Comparison of ENCODE assay signal across 17 cellular contexts in the genomic region with DNA sequence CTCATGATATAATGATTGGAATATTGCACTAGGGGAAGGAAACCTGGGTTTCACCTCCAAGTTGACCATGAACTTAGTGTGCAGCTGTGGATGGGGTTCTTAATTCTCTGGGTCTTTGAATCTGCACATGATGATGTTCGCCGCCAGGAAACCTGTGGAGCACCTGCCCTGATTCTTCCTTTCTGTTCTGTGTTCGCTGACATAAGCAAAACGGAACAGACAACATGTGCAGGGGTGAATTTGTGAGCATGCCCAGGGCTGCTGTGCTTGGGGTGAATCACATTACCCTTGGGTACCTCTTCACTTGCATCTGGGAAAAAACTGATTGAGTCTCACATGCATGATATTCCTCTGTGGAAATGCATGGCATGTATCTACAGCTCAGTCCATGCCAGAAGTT. TPM values are rescaled to one million over a fixed set of nuclear protein-coding genes. Genes with fewer than 3 reads are reported as not detected.
DNase-seq lines count a peak whose midpoint lies in the region; ATAC-seq and TF ChIP-seq lines count a peak whose summit lies in the region.
"Had no signal": no experiment of that assay in that cellular context is flagged by ENCODE, and none has a peak within 500 bp of the region (broad histone marks: within the 10 kb centered on the region; RNA-seq: fewer than 3 reads in every experiment).

No MANE protein-coding gene starts in this region.

- TF ChIP-seq POLR2A in IMR-90 (IDR thresholded peaks at IDR 0.05; ENCODE audit: low read depth, low read length) (no peak), esophagus muscularis mucosa (IDR thresholded peaks at IDR 0.05; ENCODE audit: low read depth) (no peak), gastrocnemius medialis (IDR thresholded peaks at IDR 0.05) (no peak)

- ATAC-seq in IMR-90 (ENCODE audit: low read depth) (no peak), gastrocnemius medialis (no peak), HG03159 (IDR thresholded peaks at IDR 0.05; ENCODE audit: unreplicated experiment) (no peak)
- ATAC-seq: K562 had no signal

- no peak overlapping the region for H3K4me3 ChIP-seq in BLaER1
- H3K4me3 ChIP-seq in IMR-90 (ENCODE audit: insufficient read depth, low read depth, low read length): no peak overlapping the region
- no peak overlapping the region for H3K4me3 ChIP-seq in esophagus muscularis mucosa
- H3K4me3 ChIP-seq in gastrocnemius medialis: no peak overlapping the region
- no peak overlapping the region for H3K4me3 ChIP-seq in osteoblast (ENCODE audit: insufficient read depth, low read length)
- H3K4me3 ChIP-seq: BLaER1 treated with 17β-estradiol and CSF1 and Interleukin-3, amounts not matched to agents 10 nM and 100 nM; HAP-1; K562 had no signal

- no peak overlapping the region for H2AK9ac ChIP-seq in IMR-90 (replicated peaks; ENCODE audit: low read depth, low read length, poor library complexity)

- no TSS peak for BruUV-seq in IMR-90 (replicated peaks; lab: Mats Ljungman, UMichigan)

- no peaks in the 10 kb centered on the region for H4K20me1 ChIP-seq in BLaER1
- H4K20me1 ChIP-seq in IMR-90 (ENCODE audit: insufficient read depth, low read length): 0 out of 2 replicates have a peak, but pooled peaks cover 2% of the 10 kb centered on the region
- no peaks in the 10 kb centered on the region for H4K20me1 ChIP-seq in osteoblast (ENCODE audit: insufficient read depth, low read length)
- H4K20me1 ChIP-seq: BLaER1 treated with 17β-estradiol and CSF1 and Interleukin-3, amounts not matched to agents 10 nM and 100 nM had no signal

- peaks cover 8% of the 10 kb centered on the region; the same call in 1 of the 2 replicates for H3K9me1 ChIP-seq in IMR-90 (ENCODE audit: insufficient read depth, low read length)

- no peak overlapping the region for H4K5ac ChIP-seq in IMR-90 (ENCODE audit: low read depth, low read length)

- H3K4ac ChIP-seq in IMR-90 (ENCODE audit: low read depth, low read length): no peak overlapping the region

- peaks cover 12% of the 10 kb centered on the region for H3K4me1 ChIP-seq in BLaER1
- H3K4me1 ChIP-seq in IMR-90 (ENCODE audit: control insufficient read depth, insufficient read depth, low read length): no peaks in the 10 kb centered on the region
- peaks cover 9 to 16% (median 15%) of the 10 kb centered on the region in 4 donors for H3K4me1 ChIP-seq in esophagus muscularis mucosa
- peaks cover 12 to 18% of the 10 kb centered on the region in 2 donors for H3K4me1 ChIP-seq in gastrocnemius medialis
- H3K4me1 ChIP-seq in osteoblast (ENCODE audit: insufficient read depth, low read length): peaks cover 4% of the 10 kb centered on the region
- H3K4me1 ChIP-seq: HAP-1 had no signal

- H2AK5ac ChIP-seq in IMR-90 (ENCODE audit: low read depth, low read length): no peak overlapping the region

- H2BK20ac ChIP-seq in IMR-90 (ENCODE audit: low read depth, low read length): no peak overlapping the region

- no peak for DNase-seq in IMR-90
- peak; percentile 57 for DNase-seq in esophagus muscularis mucosa (ENCODE audit: extremely low spot score)
- DNase-seq in gastrocnemius medialis: no peak
- no peak for DNase-seq in osteoblast (ENCODE audit: insufficient read length, low spot score, missing footprints)
- DNase-seq in T-helper 1 cell: no peak
- DNase-seq: AML-193; Calu3; CD4-positive, CD25-positive, alpha-beta regulatory T cell; DMS 273 treated with DMSO at 0.1 percent for 48 hours; DMS79 treated with DMSO at 0.1 percent for 48 hours; EL; GOT3 had no signal

- H3K36me3 ChIP-seq in BLaER1 (peaks cover 7% of the 10 kb centered on the region; the same call in 1 of the 2 replicates), IMR-90 (ENCODE audit: control insufficient read depth, insufficient read depth, low read length) (no peaks in the 10 kb centered on the region), esophagus muscularis mucosa (peaks cover 0 to under 1% (median 0%) of the 10 kb centered on the region in 4 donors), gastrocnemius medialis (peaks cover 0 to 15% of the 10 kb centered on the region in 2 donors), osteoblast (ENCODE audit: insufficient read depth, low read length) (no peaks in the 10 kb centered on the region)
- H3K36me3 ChIP-seq: HAP-1 had no signal

- no peak overlapping the region for H3K18ac ChIP-seq in IMR-90 (ENCODE audit: low read depth, low read length)

- H2BK120ac ChIP-seq in IMR-90 (ENCODE audit: low read depth, low read length): no peak overlapping the region

- H3K14ac ChIP-seq in IMR-90 (replicated peaks; ENCODE audit: low read depth, low read length): no peak overlapping the region

- no peak overlapping the region for H4K8ac ChIP-seq in IMR-90 (ENCODE audit: low read depth in 2 of 2, low read length in 2 of 2)

- no peaks in the 10 kb centered on the region for H3K79me2 ChIP-seq in osteoblast (ENCODE audit: insufficient read depth, low read length)

- H3K79me1 ChIP-seq in IMR-90 (ENCODE audit: low read depth in 1 of 2, low read length in 2 of 2): peaks cover 7 to 17% of the 10 kb centered on the region in 2 experiments; a peak in 3 of 4 replicates

- H2BK15ac ChIP-seq in IMR-90 (ENCODE audit: low read depth, low read length): no peak overlapping the region

- H3K56ac ChIP-seq in IMR-90 (ENCODE audit: extremely low read depth, insufficient read depth, low read length): no peak overlapping the region

- intact Hi-C loops in IMR-90 (cut with micrococcal nuclease) (loop anchor here (1.0 kb wide), 1 partner anchor 9 kb away; no protein-coding TSS in a partner anchor), esophagus muscularis mucosa (cut with DNase I) (no loop called here), gastrocnemius medialis (cut with DNase I; ENCODE audit: low total_unique reads) (no loop called here)

- no peak for TF ChIP-seq EP300 in esophagus muscularis mucosa (IDR thresholded peaks at IDR 0.05)

- H3K9me3 ChIP-seq in BLaER1: peaks cover 26% of the 10 kb centered on the region
- no peaks in the 10 kb centered on the region for H3K9me3 ChIP-seq in IMR-90 (ENCODE audit: control insufficient read depth, insufficient read depth, low read length)
- H3K9me3 ChIP-seq in esophagus muscularis mucosa: no peaks in the 10 kb centered on the region
- H3K9me3 ChIP-seq in gastrocnemius medialis: no peaks in the 10 kb centered on the region
- H3K9me3 ChIP-seq in osteoblast (ENCODE audit: low read depth, low read length): no peaks in the 10 kb centered on the region
- H3K9me3 ChIP-seq: HAP-1 had no signal

- H3K9ac ChIP-seq in BLaER1 (no peak overlapping the region), IMR-90 (ENCODE audit: low read depth, low read length) (no peak overlapping the region)
- H3K9ac ChIP-seq: BLaER1 treated with 17β-estradiol and CSF1 and Interleukin-3, amounts not matched to agents 10 nM and 100 nM had no signal

- WGBS in IMR-90 (ENCODE audit: extremely low coverage in 2 of 2, insufficient read length in 1 of 2), 2 experiments: no CpG with 5 or more reads among the region's 4 CpGs
- WGBS in esophagus muscularis mucosa: 81% methylated on average over 4 of the region's 4 CpGs

- POLR2A ChIA-PET in IMR-90 (lab: Charles Lee; ENCODE audit: unreplicated experiment): no interaction called here

- no peak for TF ChIP-seq CTCF in IMR-90 (conservative IDR thresholded peaks at IDR 0.05; ENCODE audit: low read depth, low read length)
- no peak for TF ChIP-seq CTCF in esophagus muscularis mucosa (IDR thresholded peaks at IDR 0.05)
- no peak for TF ChIP-seq CTCF in gastrocnemius medialis (IDR thresholded peaks at IDR 0.05 in 4 of 5, conservative IDR thresholded peaks at IDR 0.05 in 1 of 5)
- no peak for TF ChIP-seq CTCF in osteoblast (IDR thresholded peaks at IDR 0.05; ENCODE audit: extremely low read depth, low read depth, low read length)

- no peak overlapping the region for H2AFZ ChIP-seq in IMR-90 (replicated peaks; ENCODE audit: low read length, poor library complexity)
- no peak overlapping the region for H2AFZ ChIP-seq in osteoblast (ENCODE audit: low read length)

- no peak for TF ChIP-seq RAD21 in IMR-90 (IDR thresholded peaks at IDR 0.05; ENCODE audit: low read length)

- no peak overlapping the region for H4K91ac ChIP-seq in IMR-90 (ENCODE audit: insufficient read depth, low read depth, low read length)

- CTCF ChIA-PET in IMR-90 (lab: Yijun Ruan, JAX): no interaction called here

- H3K27me3 ChIP-seq in BLaER1 (no peaks in the 10 kb centered on the region), IMR-90 (ENCODE audit: control insufficient read depth, insufficient read depth, low read length) (no peaks in the 10 kb centered on the region), esophagus muscularis mucosa (no peaks in the 10 kb centered on the region), gastrocnemius medialis (no peaks in the 10 kb centered on the region), osteoblast (ENCODE audit: insufficient read depth, low read length) (no peaks in the 10 kb centered on the region)
- H3K27me3 ChIP-seq: BLaER1 treated with 17β-estradiol and CSF1 and Interleukin-3, amounts not matched to agents 10 nM and 100 nM had no signal

- H3K23ac ChIP-seq in IMR-90 (ENCODE audit: low read depth, low read length): no peak overlapping the region

- H3K27ac ChIP-seq in BLaER1 (0 out of 2 replicates have a peak overlapping the region, but pooled peaks have one; percentile 4), IMR-90 (ENCODE audit: insufficient read depth, low read length) (no peak overlapping the region), esophagus muscularis mucosa (replicated peaks in 1 of 4) (no peak overlapping the region), gastrocnemius medialis (peak overlapping the region in 3 of 4 donors; percentile 1 to 80 (median 41)), osteoblast (ENCODE audit: low read depth, low read length) (no peak overlapping the region)
- H3K27ac ChIP-seq: BLaER1 treated with 17β-estradiol and CSF1 and Interleukin-3, amounts not matched to agents 10 nM and 100 nM had no signal

- H3K4me2 ChIP-seq in BLaER1 (no peak overlapping the region), IMR-90 (ENCODE audit: low read depth, low read length) (no peak overlapping the region), osteoblast (ENCODE audit: insufficient read depth, low read length) (no peak overlapping the region)
- H3K4me2 ChIP-seq: BLaER1 treated with 17β-estradiol and CSF1 and Interleukin-3, amounts not matched to agents 10 nM and 100 nM had no signal

- no peak overlapping the region for H2BK5ac ChIP-seq in IMR-90 (ENCODE audit: low read depth, low read length, poor library complexity, severe bottlenecking)

- dilution Hi-C loops in IMR-90 (cut with HindIII; ENCODE audit: low sequenced_read_pairs, unreplicated experiment): no loop called here

- in situ Hi-C loops in IMR-90 (cut with MboI; ENCODE audit: low sequenced_read_pairs): no loop called here
- in situ Hi-C loops in gastrocnemius medialis (cut with MboI; ENCODE audit: low sequenced_read_pairs in 4 of 4): no loop called here

TF ChIP-seq in IMR-90, 13 proteins besides CTCF, POLR2A, EP300 and RAD21 (continues in another document):
- TF ChIP-seq CHD1 (IDR thresholded peaks at IDR 0.05; ENCODE audit: low read depth, low read length) (no peak), NFE2L2 (IDR thresholded peaks at IDR 0.05; ENCODE audit: low read depth, low read length) (no peak)

RNA-seq across cellular contexts. Expression of a gene that starts 48.8 kb away (rescaled TPM):
- total RNA-seq in IMR-90 (2012; rRNA removed) (14.5 and 16.1 TPM in 2 replicates), esophagus muscularis mucosa (10 to 100 TPM; 38.3 to 55.6 (median 55.1) TPM), gastrocnemius medialis (100 to 1,000 TPM; 208 to 439 (median 295) TPM), osteoblast (10.0 and 12.3 TPM in 2 replicates)
- polyA plus RNA-seq in IMR-90 (2012; rRNA removed): 27.5 and 31.3 TPM in 2 replicates
- polyA plus RNA-seq in IMR-90 (2012; cell fraction: cytosol; rRNA removed): 13.4 TPM in 2 replicates
- polyA plus RNA-seq in IMR-90 (2012; cell fraction: nucleus; rRNA removed; ENCODE audit: low replicate concordance): 8.4 and 28.5 TPM in 2 replicates
- total RNA-seq: CD4-positive, CD25-positive, alpha-beta regulatory T cell; K562 had no signal
- polyA plus RNA-seq: CD4-positive, CD25-positive, alpha-beta regulatory T cell; K562 had no signal

Comparison
In these comparisons a context has a peak if more than half of its experiments do, and no peak if none do; other contexts are left out.
1. H3K27ac ChIP-seq: peak in BLaER1 (single experiment) and gastrocnemius medialis (3 of 4); none in IMR-90 (single experiment), esophagus muscularis mucosa (0 of 4) and osteoblast (single experiment).